14 cellular contexts compared by ENCODE assay signal in the genomic region with DNA sequence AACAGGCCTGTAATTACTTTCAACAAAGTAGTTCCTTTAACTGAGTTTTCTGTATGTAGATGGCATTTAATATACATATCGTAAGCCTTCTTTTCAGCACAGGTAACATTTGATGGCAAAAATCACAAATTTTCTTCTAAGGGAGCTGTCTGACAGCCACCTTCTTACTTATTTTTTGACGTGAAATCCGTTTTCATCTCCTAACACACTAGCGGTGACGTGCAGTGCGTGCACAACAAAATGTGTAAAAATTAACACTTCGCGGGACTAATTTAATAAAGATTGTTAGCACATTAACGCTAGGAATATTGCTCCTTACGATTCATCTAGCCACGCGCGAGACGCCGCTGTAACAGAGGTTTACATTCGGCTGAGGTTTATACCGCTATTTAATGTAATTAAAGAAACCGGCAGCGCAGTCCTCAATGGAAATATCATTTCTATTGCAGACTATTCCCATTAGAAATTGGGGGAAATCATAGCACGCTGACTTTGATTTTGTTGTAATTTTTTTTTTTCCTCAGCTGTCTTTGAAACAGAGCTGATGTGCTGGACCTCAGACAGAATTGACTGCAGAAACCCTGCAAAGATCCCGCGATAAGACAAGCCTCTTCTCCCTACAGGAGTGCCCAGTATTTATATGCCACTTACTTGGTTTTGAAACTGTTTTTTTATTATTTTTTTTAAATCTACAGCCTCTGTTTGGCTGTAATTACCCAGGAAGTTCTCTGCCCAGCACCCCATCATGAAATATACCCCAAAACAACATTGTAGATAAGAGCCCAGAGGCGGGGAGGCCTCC. TPM values are rescaled to one million over a fixed set of nuclear protein-coding genes. Genes with fewer than 3 reads are reported as not detected.
A peak's percentile ranks its signal among the peaks of the same experiment; 100 is the strongest.
DNase-seq lines count a peak whose midpoint lies in the region; ATAC-seq and TF ChIP-seq lines count a peak whose summit lies in the region.
"Had no signal": no experiment of that assay in that cellular context is flagged by ENCODE, and none has a peak within 500 bp of the region (broad histone marks: within the 10 kb centered on the region; RNA-seq: fewer than 3 reads in every experiment).

No MANE protein-coding gene starts in this region.

- no peaks in the 10 kb centered on the region for H3K36me3 ChIP-seq in Peyer's patch
- H3K36me3 ChIP-seq: vagina had no signal

- peaks cover 0 to 3% (median 0%) of the 10 kb centered on the region in 4 donors for H3K4me1 ChIP-seq in Peyer's patch

- no peaks in the 10 kb centered on the region for H3K27me3 Mint-ChIP-seq in CD4-positive, alpha-beta T cell
- peaks cover 0 to 1% (median 0%) of the 10 kb centered on the region in 5 donors for H3K27me3 Mint-ChIP-seq in naive thymus-derived CD8-positive, alpha-beta T cell

- CTCF ChIA-PET in CD4-positive, alpha-beta T cell (lab: Charles Lee), result interaction anchor here (1.1 to 5.1 kb wide), 10 partner anchors 8 to 52 kb away, joined by 3 to 27 read pairs (median 5); partner anchors contain the start of gene BCL11B

- H3K27ac Mint-ChIP-seq in CD4-positive, alpha-beta T cell, result peak overlapping the region; percentile 95
- peak overlapping the region; percentile 97 to 100 (median 98) for H3K27ac Mint-ChIP-seq in naive thymus-derived CD8-positive, alpha-beta T cell
- H3K27ac Mint-ChIP-seq: stimulated activated memory B cell treated with anti-CD40 and anti-IgM and Interleukin-4, amounts not matched to agents 10 μg/mL and 1 μg/mL and 100 μg/mL, for 72 hours had no signal

- ATAC-seq in CD4-positive, alpha-beta T cell (ENCODE audit: poor library complexity), result peak; percentile 0
- peak; percentile 7 to 8 for ATAC-seq in naive thymus-derived CD8-positive, alpha-beta T cell
- ATAC-seq: stimulated activated memory B cell treated with anti-CD40 and anti-IgM and Interleukin-4, amounts not matched to agents 10 μg/mL and 1 μg/mL and 100 μg/mL, for 72 hours had no signal

- intact Hi-C loops in CD4-positive, alpha-beta T cell (cut with DNase I, micrococcal nuclease), result loop anchor here in 1 of 2 experiments (2.0 kb wide), 1 partner anchor 18 kb away; no protein-coding TSS in a partner anchor

- peak overlapping the region; percentile 97 for H3K27ac ChIP-seq in CD4-positive, alpha-beta T cell (ENCODE audit: low read depth, low read length)
- H3K27ac ChIP-seq in Peyer's patch (peak overlapping the region; percentile 57 to 77 (median 66)), angular gyrus (ENCODE audit: low read depth, low read length) (peak overlapping the region; percentile 69)
- H3K27ac ChIP-seq: vagina had no signal

- no peak for TF ChIP-seq POLR2A in Peyer's patch (IDR thresholded peaks at IDR 0.05)

- TF ChIP-seq CTCF in CD4-positive, alpha-beta T cell (IDR thresholded peaks at IDR 0.05), result no peak
- TF ChIP-seq CTCF in Peyer's patch (IDR thresholded peaks at IDR 0.05), result no peak

- H3K27me3 ChIP-seq in CD4-positive, alpha-beta T cell (ENCODE audit: control insufficient read depth, insufficient read depth, low read length), result no peaks in the 10 kb centered on the region
- no peaks in the 10 kb centered on the region for H3K27me3 ChIP-seq in Peyer's patch
- H3K27me3 ChIP-seq: vagina had no signal

- H3K4me3 Mint-ChIP-seq in CD4-positive, alpha-beta T cell, result peak overlapping the region; percentile 94
- peak overlapping the region; percentile 77 to 96 (median 91) for H3K4me3 Mint-ChIP-seq in naive thymus-derived CD8-positive, alpha-beta T cell
- H3K4me3 Mint-ChIP-seq: stimulated activated memory B cell treated with anti-CD40 and anti-IgM and Interleukin-4, amounts not matched to agents 10 μg/mL and 1 μg/mL and 100 μg/mL, for 72 hours had no signal

- no peaks in the 10 kb centered on the region for H3K9me3 Mint-ChIP-seq in CD4-positive, alpha-beta T cell
- H3K9me3 Mint-ChIP-seq in naive thymus-derived CD8-positive, alpha-beta T cell, result peaks cover 0 to 2% (median 0%) of the 10 kb centered on the region in 9 donors

- H3K4me3 ChIP-seq in Peyer's patch, result no peak overlapping the region
- H3K4me3 ChIP-seq: lung, vagina had no signal

- no peak for DNase-seq in CD4-positive, alpha-beta T cell
- DNase-seq in Peyer's patch, result no peak
- DNase-seq in naive thymus-derived CD8-positive, alpha-beta T cell, result peak in 1 of 10 donors; percentile 53
- DNase-seq in NCI-H2196 treated with DMSO at 0.1 percent for 48 hours (lab: John Stamatoyannopoulos, UW; ENCODE audit: unreplicated experiment), result no peak
- DNase-seq in OCI-M1 (lab: John Stamatoyannopoulos, UW), result no peak
- DNase-seq in superior temporal gyrus (ENCODE audit: extremely low spot score), result no peak
- DNase-seq: NCI-H2081, NCI-H526, occipital lobe had no signal

- peaks cover 98% of the 10 kb centered on the region for H3K36me3 Mint-ChIP-seq in CD4-positive, alpha-beta T cell (ENCODE audit: low read depth)
- H3K36me3 Mint-ChIP-seq in naive thymus-derived CD8-positive, alpha-beta T cell, result peaks cover 0 to 72% (median 33%) of the 10 kb centered on the region in 3 donors
- H3K36me3 Mint-ChIP-seq: stimulated activated memory B cell treated with anti-CD40 and anti-IgM and Interleukin-4, amounts not matched to agents 10 μg/mL and 1 μg/mL and 100 μg/mL, for 72 hours had no signal

- POLR2A ChIA-PET in CD4-positive, alpha-beta T cell (lab: Charles Lee), result interaction anchor here (0.8 to 83.0 kb wide), 9 partner anchors 3 to 1783 kb away, joined by 3 to 4389 read pairs (median 4); partner anchors contain the start of gene BCL11B
- POLR2A ChIA-PET in naive thymus-derived CD8-positive, alpha-beta T cell (lab: Charles Lee), result interaction anchor here (0.8 to 76.3 kb wide), 6 partner anchors 14 to 1103 kb away, joined by 3 to 2798 read pairs (median 660); partner anchors contain the start of gene BCL11B

- peaks cover 95% of the 10 kb centered on the region for H3K4me1 Mint-ChIP-seq in CD4-positive, alpha-beta T cell (ENCODE audit: low read depth)
- H3K4me1 Mint-ChIP-seq in naive thymus-derived CD8-positive, alpha-beta T cell, result peaks cover 61 to 99% (median 90%) of the 10 kb centered on the region in 4 donors
- H3K4me1 Mint-ChIP-seq: stimulated activated memory B cell treated with anti-CD40 and anti-IgM and Interleukin-4, amounts not matched to agents 10 μg/mL and 1 μg/mL and 100 μg/mL, for 72 hours had no signal

- H3K9me3 ChIP-seq in CD4-positive, alpha-beta T cell (ENCODE audit: control insufficient read depth, low read length), result no peaks in the 10 kb centered on the region
- no peaks in the 10 kb centered on the region for H3K9me3 ChIP-seq in Peyer's patch
- H3K9me3 ChIP-seq: vagina had no signal

RNA-seq across cellular contexts. Expression of gene BCL11B, which starts 31.3 kb away (rescaled TPM):
- 100 to 1,000 TPM; 244 to 254 TPM for total RNA-seq in CD4-positive, alpha-beta T cell
- total RNA-seq in Peyer's patch, result 10 to 100 TPM in 2 of 4 donors, 1 to 10 TPM in 2; 7.7 to 10.2 (median 10.0) TPM
- total RNA-seq in naive thymus-derived CD8-positive, alpha-beta T cell, result 100 to 1,000 TPM; 206 to 209 TPM
- 10 to 100 TPM in 1 of 3 donors, 1 to 10 TPM in 2; 8.2 to 12.1 (median 9.5) TPM for polyA plus RNA-seq in naive thymus-derived CD8-positive, alpha-beta T cell
- total RNA-seq: fibroblast of villous mesenchyme had no signal

Comparison
In these comparisons a context has a peak if more than half of its experiments do, and no peak if none do; other contexts are left out.
1. RNA of gene BCL11B, which starts 31.3 kb away (total RNA-seq): 244 to 254 TPM in CD4-positive, alpha-beta T cell and 206 to 209 TPM in naive thymus-derived CD8-positive, alpha-beta T cell; 7.7 to 10.2 TPM in Peyer's patch; every median in the first group is over 10 times any median in the second.
2. Peak in every context shown above with its lines, with median percentiles within 50 percentile points of each other: H3K27ac ChIP-seq.